20 cellular contexts compared by ENCODE assay signal in the genomic region with DNA sequence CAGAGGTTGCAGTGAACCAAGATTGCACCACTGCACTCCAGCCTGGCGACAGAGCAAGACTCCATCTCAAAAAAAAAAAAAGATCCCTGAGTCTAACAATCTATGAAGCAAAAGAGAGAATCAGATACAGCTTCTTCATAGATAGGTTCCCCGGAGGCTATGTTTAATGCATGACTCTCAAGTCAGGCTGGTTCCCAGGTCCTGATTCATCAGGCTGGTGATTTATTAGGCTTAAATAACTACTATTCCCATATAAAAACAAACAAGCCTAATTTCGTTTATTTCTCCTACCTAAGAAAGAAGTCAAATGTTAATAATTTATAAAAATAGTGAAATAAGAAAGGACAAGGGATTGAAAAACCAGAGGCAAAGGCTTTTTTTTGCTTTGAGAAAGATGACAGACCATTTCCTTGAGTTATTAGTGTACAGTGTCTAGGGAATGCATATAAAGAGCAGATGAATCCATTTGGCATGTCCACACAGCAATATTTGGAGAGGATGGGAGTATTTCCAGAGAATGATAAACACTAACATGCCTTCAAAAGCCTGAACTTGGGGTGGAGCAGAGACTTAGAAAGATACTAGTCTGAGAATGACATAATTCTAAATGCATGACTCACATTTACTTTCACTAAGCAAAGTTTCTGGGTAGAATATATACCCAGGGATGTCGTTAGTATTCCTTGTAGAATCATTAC.
DNase-seq lines count a peak whose midpoint lies in the region; ATAC-seq and TF ChIP-seq lines count a peak whose summit lies in the region.
"Had no signal": no experiment of that assay in that cellular context is flagged by ENCODE, and none has a peak within 500 bp of the region (broad histone marks: within the 10 kb centered on the region; RNA-seq: fewer than 3 reads in every experiment).

No MANE protein-coding gene starts in this region.

- CTCF ChIA-PET in RWPE1 (lab: Yijun Ruan, JAX), result interaction anchor here (0.6 kb wide), 1 partner anchor 1934 kb away, joined by 5 read pairs; no protein-coding TSS in a partner anchor
- CTCF ChIA-PET in WTC11 (lab: Charles Lee), result no interaction called here

- no peak overlapping the region for H3K4me2 ChIP-seq in fibroblast of lung (ENCODE audit: extremely low read depth, insufficient read depth, low read length)

- H3K4me3 ChIP-seq in fibroblast of lung (replicated peaks in 1 of 4; ENCODE audit: control extremely low read depth in 1 of 4, insufficient read depth in 1 of 4, low read depth in 3 of 4, low read length in 4 of 4) (no peak overlapping the region), thyroid gland (replicated peaks in 1 of 3) (no peak overlapping the region)
- H3K4me3 ChIP-seq: esophagus muscularis mucosa, psoas muscle had no signal

- peak; percentile 82 for DNase-seq in EL
- peak; percentile 76 for DNase-seq in RWPE1 (ENCODE audit: low spot score)
- DNase-seq in fibroblast of lung (ENCODE audit: low read depth in 2 of 2), result peak; percentile 71 to 82
- no peak for DNase-seq in omental fat pad (ENCODE audit: low spot score)
- no peak for DNase-seq in stimulated activated CD4-positive, alpha-beta T cell treated with anti-CD3 and anti-CD28 coated beads, Interleukin-4, amount 100 ng/mL, for 24 hours
- DNase-seq in thyroid gland, result no peak
- no peak for DNase-seq in WTC11 (ENCODE audit: low spot score)
- DNase-seq: activated CD8-positive, alpha-beta memory T cell treated with anti-CD3 and anti-CD28 coated beads, Interleukin-2, amount 10 ng/mL, durations not matched to agents 7 days and 5 days; activated naive CD4-positive, alpha-beta T cell treated with anti-CD3 and anti-CD28 coated beads, Interleukin-2, amount 10 ng/mL, durations not matched to agents 7 days and 5 days; CD8-positive, alpha-beta T cell; cerebellar nuclear complex; GDM1; immature natural killer cell; NCI-H2029; psoas muscle; stimulated activated CD4-positive, alpha-beta T cell treated with anti-CD3 and anti-CD28 coated beads, Interleukin-4, amount 100 ng/mL, for 4 hours; stimulated activated naive CD4-positive, alpha-beta T cell treated with Interleukin-2 at 50 U/mL for 16 hours; WERI-Rb-1 had no signal

- H2AFZ ChIP-seq in fibroblast of lung (ENCODE audit: low read length), result no peak overlapping the region

- H3K36me3 ChIP-seq in fibroblast of lung (ENCODE audit: control insufficient read depth, insufficient read depth, low read length), result no peaks in the 10 kb centered on the region
- H3K36me3 ChIP-seq in thyroid gland, result no peaks in the 10 kb centered on the region
- H3K36me3 ChIP-seq: esophagus muscularis mucosa, WERI-Rb-1 had no signal

- peak overlapping the region; percentile 83 for H3K27ac ChIP-seq in RWPE1
- H3K27ac ChIP-seq in fibroblast of lung (ENCODE audit: insufficient read depth, low read length), result no peak overlapping the region
- H3K27ac ChIP-seq in thyroid gland, result no peak overlapping the region
- H3K27ac ChIP-seq: esophagus muscularis mucosa, psoas muscle, WERI-Rb-1 had no signal

- no peak overlapping the region for H3K4me3 Mint-ChIP-seq in WTC11
- H3K4me3 Mint-ChIP-seq: activated CD8-positive, alpha-beta memory T cell treated with anti-CD3 and anti-CD28 coated beads, Interleukin-2, amount 10 ng/mL, durations not matched to agents 7 days and 5 days; activated naive CD4-positive, alpha-beta T cell treated with anti-CD3 and anti-CD28 coated beads, Interleukin-2, amount 10 ng/mL, durations not matched to agents 7 days and 5 days; CD8-positive, alpha-beta T cell; immature natural killer cell had no signal

- WGBS in thyroid gland, 2 donors, result 78 to 79% methylated on average over 4 of the region's 4 CpGs

- ATAC-seq in omental fat pad (ENCODE audit: low FRiP score) (peak; percentile 89), HG03175 (IDR thresholded peaks at IDR 0.05; ENCODE audit: unreplicated experiment) (no peak), WTC11 (no peak)
- ATAC-seq: activated CD8-positive, alpha-beta memory T cell treated with anti-CD3 and anti-CD28 coated beads, Interleukin-2, amount 10 ng/mL, durations not matched to agents 7 days and 5 days; CD8-positive, alpha-beta T cell; psoas muscle had no signal

- H3K4me1 Mint-ChIP-seq in WTC11, result peaks cover 7% of the 10 kb centered on the region
- H3K4me1 Mint-ChIP-seq: activated CD8-positive, alpha-beta memory T cell treated with anti-CD3 and anti-CD28 coated beads, Interleukin-2, amount 10 ng/mL, durations not matched to agents 7 days and 5 days; activated naive CD4-positive, alpha-beta T cell treated with anti-CD3 and anti-CD28 coated beads, Interleukin-2, amount 10 ng/mL, durations not matched to agents 7 days and 5 days; immature natural killer cell had no signal

- no peaks in the 10 kb centered on the region for H3K9me3 ChIP-seq in fibroblast of lung (ENCODE audit: control insufficient read depth, insufficient read depth, low read depth, low read length)
- no peaks in the 10 kb centered on the region for H3K9me3 ChIP-seq in thyroid gland

- no peaks in the 10 kb centered on the region for H4K20me1 ChIP-seq in fibroblast of lung (ENCODE audit: control insufficient read depth, extremely low read depth, insufficient read depth, low read length)

- H3K4me1 ChIP-seq in fibroblast of lung (ENCODE audit: control insufficient read depth, extremely low read depth, insufficient read depth, low read length) (no peaks in the 10 kb centered on the region), thyroid gland (no peaks in the 10 kb centered on the region)
- H3K4me1 ChIP-seq: psoas muscle had no signal

- no peaks in the 10 kb centered on the region for H3K79me2 ChIP-seq in fibroblast of lung (ENCODE audit: control insufficient read depth, insufficient read depth, low read length)

- intact Hi-C loops in thyroid gland (cut with DNase I), result no loop called here

- peaks cover 57% of the 10 kb centered on the region for H3K9me3 Mint-ChIP-seq in WTC11

- TF ChIP-seq CTCF in RWPE1 (conservative IDR thresholded peaks at IDR 0.05; ENCODE audit: low read depth) (no peak), fibroblast of lung (conservative IDR thresholded peaks at IDR 0.05 in 1 of 2, IDR thresholded peaks at IDR 0.05 in 1 of 2; ENCODE audit: low read depth in 1 of 2, low read length in 2 of 2) (no peak), omental fat pad (IDR thresholded peaks at IDR 0.05) (no peak), thyroid gland (IDR thresholded peaks at IDR 0.05) (no peak), WTC11 (IDR thresholded peaks at IDR 0.05) (no peak)

- H3K27ac Mint-ChIP-seq in WTC11, result no peak overlapping the region
- H3K27ac Mint-ChIP-seq: activated CD8-positive, alpha-beta memory T cell treated with anti-CD3 and anti-CD28 coated beads, Interleukin-2, amount 10 ng/mL, durations not matched to agents 7 days and 5 days; activated naive CD4-positive, alpha-beta T cell treated with anti-CD3 and anti-CD28 coated beads, Interleukin-2, amount 10 ng/mL, durations not matched to agents 7 days and 5 days; CD8-positive, alpha-beta T cell; immature natural killer cell had no signal

- TF ChIP-seq POLR2A in thyroid gland (IDR thresholded peaks at IDR 0.05), result no peak

- POLR2A ChIA-PET in RWPE1 (lab: Yijun Ruan, JAX; ENCODE audit: low non-redundant PET) (no interaction called here), WTC11 (lab: Charles Lee) (no interaction called here)

- H3K27me3 ChIP-seq in fibroblast of lung (ENCODE audit: control insufficient read depth, insufficient read depth, low read length) (no peaks in the 10 kb centered on the region), thyroid gland (no peaks in the 10 kb centered on the region)
- H3K27me3 ChIP-seq: esophagus muscularis mucosa had no signal

- H3K27me3 Mint-ChIP-seq in WTC11 (ENCODE audit: low read depth), result no peaks in the 10 kb centered on the region
- H3K27me3 Mint-ChIP-seq: activated CD8-positive, alpha-beta memory T cell treated with anti-CD3 and anti-CD28 coated beads, Interleukin-2, amount 10 ng/mL, durations not matched to agents 7 days and 5 days had no signal

- peaks cover 32% of the 10 kb centered on the region for H3K36me3 Mint-ChIP-seq in WTC11
- H3K36me3 Mint-ChIP-seq: activated CD8-positive, alpha-beta memory T cell treated with anti-CD3 and anti-CD28 coated beads, Interleukin-2, amount 10 ng/mL, durations not matched to agents 7 days and 5 days; activated naive CD4-positive, alpha-beta T cell treated with anti-CD3 and anti-CD28 coated beads, Interleukin-2, amount 10 ng/mL, durations not matched to agents 7 days and 5 days; CD8-positive, alpha-beta T cell had no signal

- no peak overlapping the region for H3K9ac ChIP-seq in fibroblast of lung (ENCODE audit: insufficient read depth, low read length)

TF ChIP-seq in WTC11, 78 proteins besides CTCF, POLR2A, EP300 and RAD21 (continues in another document):
- TF ChIP-seq, protein P1, sequence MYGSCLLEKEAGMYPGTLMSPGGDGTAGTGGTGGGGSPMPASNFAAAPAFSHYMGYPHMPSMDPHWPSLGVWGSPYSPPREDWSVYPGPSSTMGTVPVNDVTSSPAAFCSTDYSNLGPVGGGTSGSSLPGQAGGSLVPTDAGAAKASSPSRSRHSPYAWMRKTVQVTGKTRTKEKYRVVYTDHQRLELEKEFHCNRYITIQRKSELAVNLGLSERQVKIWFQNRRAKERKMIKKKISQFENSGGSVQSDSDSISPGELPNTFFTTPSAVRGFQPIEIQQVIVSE (CRISPR knock-in tag; IDR thresholded peaks at IDR 0.05; ENCODE audit: borderline replicate concordance), result no peak
- TF ChIP-seq, protein P2, sequence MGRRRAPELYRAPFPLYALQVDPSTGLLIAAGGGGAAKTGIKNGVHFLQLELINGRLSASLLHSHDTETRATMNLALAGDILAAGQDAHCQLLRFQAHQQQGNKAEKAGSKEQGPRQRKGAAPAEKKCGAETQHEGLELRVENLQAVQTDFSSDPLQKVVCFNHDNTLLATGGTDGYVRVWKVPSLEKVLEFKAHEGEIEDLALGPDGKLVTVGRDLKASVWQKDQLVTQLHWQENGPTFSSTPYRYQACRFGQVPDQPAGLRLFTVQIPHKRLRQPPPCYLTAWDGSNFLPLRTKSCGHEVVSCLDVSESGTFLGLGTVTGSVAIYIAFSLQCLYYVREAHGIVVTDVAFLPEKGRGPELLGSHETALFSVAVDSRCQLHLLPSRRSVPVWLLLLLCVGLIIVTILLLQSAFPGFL (CRISPR knock-in tag; IDR thresholded peaks at IDR 0.05; ENCODE audit: borderline replicate concordance), result no peak
- TF ChIP-seq, protein P3, sequence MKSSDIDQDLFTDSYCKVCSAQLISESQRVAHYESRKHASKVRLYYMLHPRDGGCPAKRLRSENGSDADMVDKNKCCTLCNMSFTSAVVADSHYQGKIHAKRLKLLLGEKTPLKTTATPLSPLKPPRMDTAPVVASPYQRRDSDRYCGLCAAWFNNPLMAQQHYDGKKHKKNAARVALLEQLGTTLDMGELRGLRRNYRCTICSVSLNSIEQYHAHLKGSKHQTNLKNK (CRISPR knock-in tag; IDR thresholded peaks at IDR 0.05), result no peak
- no peak for TF ChIP-seq EMX1 (CRISPR knock-in tag; IDR thresholded peaks at IDR 0.05)
- no peak for TF ChIP-seq ZNF232 (CRISPR knock-in tag; IDR thresholded peaks at IDR 0.05)
- TF ChIP-seq SP1 (CRISPR knock-in tag; conservative IDR thresholded peaks at IDR 0.05), result no peak
- TF ChIP-seq ZNF263 (CRISPR knock-in tag; IDR thresholded peaks at IDR 0.05; ENCODE audit: low read depth), result no peak
- TF ChIP-seq ZNF671 (CRISPR knock-in tag; IDR thresholded peaks at IDR 0.05), result no peak
- TF ChIP-seq ESRRA (CRISPR knock-in tag; IDR thresholded peaks at IDR 0.05; ENCODE audit: borderline replicate concordance), result no peak

Comparison
In these comparisons a context has a peak if more than half of its experiments do, and no peak if none do; other contexts are left out.
1. DNase-seq: peak in EL (single experiment), RWPE1 (single experiment) and fibroblast of lung (2 of 2); none in omental fat pad (single experiment), stimulated activated CD4-positive, alpha-beta T cell treated with anti-CD3 and anti-CD28 coated beads, Interleukin-4, amount 100 ng/mL, for 24 hours (single experiment), thyroid gland (0 of 2) and WTC11 (single experiment).